8 cellular contexts compared by ENCODE assay signal in the genomic region with DNA sequence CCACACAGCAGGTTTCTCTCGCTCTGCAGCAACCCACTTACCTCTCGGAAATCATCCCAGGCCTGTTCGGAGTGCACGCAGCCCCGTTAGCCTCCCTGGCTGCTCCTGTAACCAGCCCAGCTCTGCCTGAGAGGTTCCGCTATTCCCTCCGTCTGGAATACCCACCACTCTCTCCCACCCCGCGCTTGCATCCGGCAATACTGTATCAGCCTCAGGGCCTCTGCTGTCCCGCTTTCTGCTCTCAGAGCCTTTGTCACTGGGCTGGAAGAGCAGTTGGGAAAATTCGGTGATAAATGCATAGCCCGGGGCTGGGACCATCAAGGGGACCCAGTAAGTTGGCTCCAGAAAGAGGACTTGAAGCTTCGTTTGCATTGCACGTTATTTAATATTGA. TPM values are rescaled to one million over a fixed set of nuclear protein-coding genes. Genes with fewer than 3 reads are reported as not detected.
DNase-seq lines count a peak whose midpoint lies in the region; TF ChIP-seq lines count a peak whose summit lies in the region.

No MANE protein-coding gene starts in this region.

- peak overlapping the region; percentile 83 to 95 (median 92) for H3K4me3 Mint-ChIP-seq in CD8-positive, alpha-beta memory T cell

- H3K9me2 ChIP-seq in Loucy (replicated peaks; ENCODE audit: low read depth, low read length) = no peaks in the 10 kb centered on the region

- H3K4me1 ChIP-seq in CD8-positive, alpha-beta memory T cell (ENCODE audit: insufficient read depth, low read length) = peaks cover 9% of the 10 kb centered on the region
- H3K4me1 ChIP-seq in Loucy (ENCODE audit: insufficient read depth, low read length, poor library complexity, severe bottlenecking) = peaks cover 25% of the 10 kb centered on the region
- H3K4me1 ChIP-seq in ectodermal cell (ENCODE audit: control insufficient read depth, insufficient read depth, low read length) = peaks cover 14% of the 10 kb centered on the region
- H3K4me1 ChIP-seq in neutrophil (ENCODE audit: control insufficient read depth in 1 of 2, insufficient read depth in 1 of 2, low read depth in 1 of 2, low read length in 1 of 2) = peaks cover 18 to 20% of the 10 kb centered on the region in 2 experiments

- H3K4me1 Mint-ChIP-seq in CD8-positive, alpha-beta memory T cell = peaks cover 15 to 20% (median 16%) of the 10 kb centered on the region in 3 donors

- peaks cover 13 to 17% of the 10 kb centered on the region in 2 donors for H3K27me3 Mint-ChIP-seq in CD8-positive, alpha-beta memory T cell

- H3K4me2 ChIP-seq in Loucy (ENCODE audit: low read depth, low read length, poor library complexity, severe bottlenecking) = peak overlapping the region; percentile 85

- WGBS in ectodermal cell, 2 experiments = 9 to 10% methylated on average over 15 of the region's 15 CpGs

- POLR2A ChIA-PET in CD8-positive, alpha-beta memory T cell (lab: Charles Lee) = interaction anchor here (0.7 to 2.0 kb wide), 3 partner anchors 28 to 77 kb away, joined by 3 to 9 read pairs (median 5); no protein-coding TSS in a partner anchor

- no peaks in the 10 kb centered on the region for H3K36me3 ChIP-seq in CD8-positive, alpha-beta memory T cell (ENCODE audit: insufficient read depth, low read length)
- H3K36me3 ChIP-seq in Loucy (ENCODE audit: insufficient read depth, low read length) (no peaks in the 10 kb centered on the region), ectodermal cell (ENCODE audit: control insufficient read depth, insufficient read depth, low read length) (no peaks in the 10 kb centered on the region), neutrophil (no peaks in the 10 kb centered on the region)

- CTCF ChIA-PET in CD8-positive, alpha-beta memory T cell (lab: Charles Lee) = interaction anchor here (1.1 to 2.5 kb wide), 4 partner anchors 13 to 127 kb away, joined by 3 to 17 read pairs (median 6); no protein-coding TSS in a partner anchor

- DNase-seq in CD8-positive, alpha-beta memory T cell = no peak
- no peak for DNase-seq in stimulated activated CD4-positive, alpha-beta T cell treated with anti-CD3 and anti-CD28 coated beads, Interleukin-4, amount 100 ng/mL, for 1 hour
- DNase-seq in NK-92 (lab: John Stamatoyannopoulos, UW; ENCODE audit: unreplicated experiment) = no peak
- DNase-seq in NCI-H1436 (lab: John Stamatoyannopoulos, UW) = no peak
- DNase-seq in stimulated activated naive CD4-positive, alpha-beta T cell treated with Interleukin-2 at 50 U/mL for 16 hours (lab: John Stamatoyannopoulos, UW) = no peak

- H3K36me3 Mint-ChIP-seq in CD8-positive, alpha-beta memory T cell = peaks cover 0 to 2% (median 0%) of the 10 kb centered on the region in 3 donors

- H3K27ac Mint-ChIP-seq in CD8-positive, alpha-beta memory T cell = peak overlapping the region in 7 of 8 donors; percentile 37 to 91 (median 78)

- peak overlapping the region; percentile 40 for H3K27ac ChIP-seq in CD8-positive, alpha-beta memory T cell (ENCODE audit: low read depth, low read length)
- no peak overlapping the region for H3K27ac ChIP-seq in ectodermal cell (ENCODE audit: insufficient read depth, low read depth, low read length, poor library complexity, severe bottlenecking)
- no peak overlapping the region for H3K27ac ChIP-seq in neutrophil

- TF ChIP-seq CTCF in Loucy (conservative IDR thresholded peaks at IDR 0.05; ENCODE audit: low read length) (no peak), neutrophil (IDR thresholded peaks at IDR 0.05) (no peak)

- no peaks in the 10 kb centered on the region for H4K20me1 ChIP-seq in Loucy (ENCODE audit: insufficient read depth, low read length, poor library complexity, severe bottlenecking)

- peak overlapping the region; percentile 89 for H2AFZ ChIP-seq in Loucy (ENCODE audit: low read length)

- H3K27me3 ChIP-seq in CD8-positive, alpha-beta memory T cell (ENCODE audit: insufficient read depth, low read length, poor library complexity, severe bottlenecking) = no peaks in the 10 kb centered on the region
- no peaks in the 10 kb centered on the region for H3K27me3 ChIP-seq in Loucy (ENCODE audit: insufficient read depth, low read length, poor library complexity, severe bottlenecking)
- peaks cover 82% of the 10 kb centered on the region for H3K27me3 ChIP-seq in ectodermal cell (ENCODE audit: control insufficient read depth, insufficient read depth, low read length, poor library complexity, severe bottlenecking)
- peaks cover 65% of the 10 kb centered on the region for H3K27me3 ChIP-seq in neutrophil

- H3K9me3 ChIP-seq in CD8-positive, alpha-beta memory T cell (ENCODE audit: low read length) = no peaks in the 10 kb centered on the region
- H3K9me3 ChIP-seq in Loucy (ENCODE audit: insufficient read depth, low read depth, low read length) (no peaks in the 10 kb centered on the region), ectodermal cell (ENCODE audit: control insufficient read depth, low read length) (no peaks in the 10 kb centered on the region), neutrophil (no peaks in the 10 kb centered on the region)

- H3K79me2 ChIP-seq in Loucy (ENCODE audit: insufficient read depth, low read length) = no peaks in the 10 kb centered on the region

- H3K4me3 ChIP-seq in CD8-positive, alpha-beta memory T cell (ENCODE audit: low read length) = peak overlapping the region; percentile 76
- H3K4me3 ChIP-seq in Loucy (ENCODE audit: low read length, poor library complexity, severe bottlenecking) (peak overlapping the region; percentile 86), ectodermal cell (ENCODE audit: insufficient read depth, low read depth, low read length) (peak overlapping the region; percentile 15), neutrophil (ENCODE audit: low read depth in 1 of 2, low read length in 1 of 2) (peak overlapping the region; percentile 50)

- H3F3A ChIP-seq in Loucy (ENCODE audit: low read depth) = no peaks in the 10 kb centered on the region; the same call in 1 of the 2 replicates

- H3K9me3 Mint-ChIP-seq in CD8-positive, alpha-beta memory T cell = no peaks in the 10 kb centered on the region

- peak overlapping the region; percentile 54 for H3K9ac ChIP-seq in Loucy (ENCODE audit: low read depth, low read length, poor library complexity, severe bottlenecking)

RNA-seq across cellular contexts. Expression of gene TLE6, which starts 0.8 kb away (rescaled TPM):
- 1 to 10 TPM; 1.1 to 1.3 TPM for total RNA-seq in CD8-positive, alpha-beta memory T cell
- not detected for polyA plus RNA-seq in CD8-positive, alpha-beta memory T cell
- 0.26 TPM for polyA plus RNA-seq in ectodermal cell (2013, experiment 1 of 4)
- polyA plus RNA-seq in ectodermal cell (2013, experiment 2 of 4) = 0.27 TPM
- polyA plus RNA-seq in ectodermal cell (2013, experiment 3 of 4) = 0.64 TPM
- polyA plus RNA-seq in ectodermal cell (2013, experiment 4 of 4) = 0.89 TPM

RNA-seq across cellular contexts. Expression of gene ZNF77, which starts 31.8 kb away (rescaled TPM):
- total RNA-seq in CD8-positive, alpha-beta memory T cell = 1 to 10 TPM; 3.8 to 4.1 TPM
- polyA plus RNA-seq in CD8-positive, alpha-beta memory T cell = 3.1 TPM
- 9.6 TPM for polyA plus RNA-seq in ectodermal cell (2013, experiment 1 of 4)
- 9.6 TPM for polyA plus RNA-seq in ectodermal cell (2013, experiment 2 of 4)
- 9.5 TPM for polyA plus RNA-seq in ectodermal cell (2013, experiment 3 of 4)
- 11.5 TPM for polyA plus RNA-seq in ectodermal cell (2013, experiment 4 of 4)

RNA-seq across cellular contexts. Expression of gene TLE2, which starts 52.5 kb away (rescaled TPM):
- 1 to 10 TPM; 3.8 to 5.3 TPM for total RNA-seq in CD8-positive, alpha-beta memory T cell
- 5.0 TPM for polyA plus RNA-seq in CD8-positive, alpha-beta memory T cell
- 0.61 TPM for polyA plus RNA-seq in ectodermal cell (2013, experiment 1 of 4)
- polyA plus RNA-seq in ectodermal cell (2013, experiment 2 of 4) = 0.73 TPM
- 1.2 TPM for polyA plus RNA-seq in ectodermal cell (2013, experiment 3 of 4)
- polyA plus RNA-seq in ectodermal cell (2013, experiment 4 of 4) = 1.0 TPM

Comparison
In these comparisons a context has a peak if more than half of its experiments do, and no peak if none do; other contexts are left out.
1. H3K4me3 ChIP-seq: peak in every context shown above with its lines; median percentile 86 in Loucy; 76 in CD8-positive, alpha-beta memory T cell; 50 in neutrophil; 15 in ectodermal cell.